ENCODE assay signal across 17 cellular contexts in genomic region chr20:40650707-40651106, GRCh38. TPM values are rescaled to one million over a fixed set of nuclear protein-coding genes. Genes with fewer than 3 reads are reported as not detected.
"Had no signal": no experiment of that assay in that cellular context is flagged by ENCODE, and none has a peak within 500 bp of the region (broad histone marks: within the 10 kb centered on the region; RNA-seq: fewer than 3 reads in every experiment).

No MANE protein-coding gene starts in this region.

- H3K36me3 Mint-ChIP-seq: activated CD4-positive, alpha-beta memory T cell treated with anti-CD3 and anti-CD28 coated beads for 36 hours; activated naive CD4-positive, alpha-beta T cell treated with anti-CD3 and anti-CD28 coated beads, Interleukin-2, amount 50 U/mL, for 72 hours; naive thymus-derived CD4-positive, alpha-beta T cell; stimulated activated effector memory CD8-positive, alpha-beta T cell treated with anti-CD3 and anti-CD28 coated beads, Interleukin-12 subunit alpha, Interleukin-12 subunit beta, amount 100 ng/mL, for 72 hours had no signal

- H3K4me3 ChIP-seq: body of pancreas, lower lobe of right lung, right atrium auricular region, tibial nerve had no signal

- H3K36me3 ChIP-seq: lower lobe of right lung, neutrophil, right atrium auricular region, tibial nerve had no signal

- H3K4me1 Mint-ChIP-seq: stimulated activated effector memory CD8-positive, alpha-beta T cell treated with anti-CD3 and anti-CD28 coated beads, Interleukin-12 subunit alpha, Interleukin-12 subunit beta, amount 100 ng/mL, for 72 hours had no signal

- H3K27ac Mint-ChIP-seq: activated CD4-positive, alpha-beta memory T cell treated with anti-CD3 and anti-CD28 coated beads for 36 hours; activated naive CD4-positive, alpha-beta T cell treated with anti-CD3 and anti-CD28 coated beads, Interleukin-2, amount 50 U/mL, for 72 hours; naive thymus-derived CD4-positive, alpha-beta T cell; stimulated activated effector memory CD8-positive, alpha-beta T cell treated with anti-CD3 and anti-CD28 coated beads, Interleukin-12 subunit alpha, Interleukin-12 subunit beta, amount 100 ng/mL, for 72 hours had no signal

- ATAC-seq: activated naive CD4-positive, alpha-beta T cell treated with anti-CD3 and anti-CD28 coated beads, Interleukin-2, amount 50 U/mL, for 72 hours; activated T-cell treated with anti-CD3 and anti-CD28 coated beads, Interleukin-2, amount 50 U/mL, for 4 hours; body of pancreas; left cardiac atrium; lower lobe of right lung; naive thymus-derived CD4-positive, alpha-beta T cell; stimulated activated effector memory CD8-positive, alpha-beta T cell treated with anti-CD3 and anti-CD28 coated beads, Interleukin-12 subunit alpha, Interleukin-12 subunit beta, amount 100 ng/mL, for 72 hours had no signal

- H3K27ac ChIP-seq: body of pancreas, lower lobe of right lung, neutrophil, right atrium auricular region, tibial nerve had no signal

- H3K9me3 ChIP-seq: body of pancreas, lower lobe of right lung, neutrophil, right atrium auricular region, tibial nerve had no signal

- H3K9me3 Mint-ChIP-seq: activated CD4-positive, alpha-beta memory T cell treated with anti-CD3 and anti-CD28 coated beads for 36 hours; activated naive CD4-positive, alpha-beta T cell treated with anti-CD3 and anti-CD28 coated beads, Interleukin-2, amount 50 U/mL, for 72 hours; activated T-cell treated with anti-CD3 and anti-CD28 coated beads, Interleukin-2, amount 50 U/mL, for 4 hours; stimulated activated effector memory CD8-positive, alpha-beta T cell treated with anti-CD3 and anti-CD28 coated beads, Interleukin-12 subunit alpha, Interleukin-12 subunit beta, amount 100 ng/mL, for 72 hours had no signal

- H3K27me3 ChIP-seq: body of pancreas, right atrium auricular region, tibial nerve had no signal

- DNase-seq: activated CD4-positive, alpha-beta memory T cell treated with anti-CD3 and anti-CD28 coated beads for 36 hours; activated effector memory CD4-positive, alpha-beta T cell treated with anti-CD3 and anti-CD28 coated beads, Interleukin-2, amount 50 U/mL, for 16 hours; activated T-cell treated with anti-CD3 and anti-CD28 coated beads, Interleukin-2, amount 50 U/mL, for 4 hours; amniotic stem cell; body of pancreas; hypothalamus; left cardiac atrium; lower lobe of right lung; naive thymus-derived CD4-positive, alpha-beta T cell; posterior cingulate gyrus; small intestine; T1000 had no signal

- H3K4me3 Mint-ChIP-seq: activated CD4-positive, alpha-beta memory T cell treated with anti-CD3 and anti-CD28 coated beads for 36 hours; activated T-cell treated with anti-CD3 and anti-CD28 coated beads, Interleukin-2, amount 50 U/mL, for 4 hours; naive thymus-derived CD4-positive, alpha-beta T cell; stimulated activated effector memory CD8-positive, alpha-beta T cell treated with anti-CD3 and anti-CD28 coated beads, Interleukin-12 subunit alpha, Interleukin-12 subunit beta, amount 100 ng/mL, for 72 hours had no signal

RNA-seq across cellular contexts. Expression of gene MAFB, which starts 38.3 kb away (rescaled TPM):
- total RNA-seq: activated CD4-positive, alpha-beta memory T cell treated with anti-CD3 and anti-CD28 coated beads for 36 hours had no signal
- polyA plus RNA-seq: naive thymus-derived CD4-positive, alpha-beta T cell had no signal
